In genomic region chr17:29388937-29389336, GRCh38 we compare ENCODE assay signal across 17 cellular contexts. TPM values are rescaled to one million over a fixed set of nuclear protein-coding genes. Genes with fewer than 3 reads are reported as not detected.
DNase-seq lines count a peak whose midpoint lies in the region; ATAC-seq and TF ChIP-seq lines count a peak whose summit lies in the region.
"Had no signal": no experiment of that assay in that cellular context is flagged by ENCODE, and none has a peak within 500 bp of the region (broad histone marks: within the 10 kb centered on the region; RNA-seq: fewer than 3 reads in every experiment).

No MANE protein-coding gene starts in this region.

- TF ChIP-seq CTCF in tibial nerve (IDR thresholded peaks at IDR 0.05) = no peak

- TF ChIP-seq EP300 in tibial nerve (IDR thresholded peaks at IDR 0.05) = no peak

- no peak overlapping the region for H3K4me3 ChIP-seq in BLaER1
- H3K4me3 ChIP-seq in CD8-positive, alpha-beta memory T cell (ENCODE audit: low read length) = no peak overlapping the region
- no peak overlapping the region for H3K4me3 ChIP-seq in tibial nerve

- WGBS in tibial nerve, 2 donors = 85 to 90% methylated on average over 9 of the region's 9 CpGs

- H3K4me1 Mint-ChIP-seq in CD8-positive, alpha-beta memory T cell = peaks cover 30 to 35% (median 34%) of the 10 kb centered on the region in 3 donors
- peaks cover 35% of the 10 kb centered on the region for H3K4me1 Mint-ChIP-seq in activated CD4-positive, alpha-beta memory T cell treated with anti-CD3 and anti-CD28 coated beads, Interleukin-2, amount 10 ng/mL, durations not matched to agents 7 days and 5 days
- H3K4me1 Mint-ChIP-seq in naive B cell = peaks cover 28 to 38% (median 38%) of the 10 kb centered on the region in 3 donors

- POLR2A ChIA-PET in CD8-positive, alpha-beta memory T cell (lab: Charles Lee) = no interaction called here
- POLR2A ChIA-PET in activated CD4-positive, alpha-beta memory T cell treated with anti-CD3 and anti-CD28 coated beads, Interleukin-2, amount 10 ng/mL, durations not matched to agents 7 days and 5 days (lab: Charles Lee) = no interaction called here

- no peak for TF ChIP-seq POLR2A in tibial nerve (IDR thresholded peaks at IDR 0.05)

- H3K9ac ChIP-seq in BLaER1 = no peak overlapping the region

- CTCF ChIA-PET in CD8-positive, alpha-beta memory T cell (lab: Charles Lee) = interaction anchor here (0.7 kb wide), 1 partner anchor 241 kb away, joined by 3 read pairs; no protein-coding TSS in a partner anchor
- CTCF ChIA-PET in activated CD4-positive, alpha-beta memory T cell treated with anti-CD3 and anti-CD28 coated beads, Interleukin-2, amount 10 ng/mL, durations not matched to agents 7 days and 5 days (lab: Charles Lee) = interaction anchor here (2.6 kb wide), 1 partner anchor 19 kb away, joined by 10 read pairs; no protein-coding TSS in a partner anchor

- H3K27me3 ChIP-seq in BLaER1 (no peaks in the 10 kb centered on the region), tibial nerve (no peaks in the 10 kb centered on the region)
- H3K27me3 ChIP-seq in CD8-positive, alpha-beta memory T cell (ENCODE audit: insufficient read depth, low read length, poor library complexity, severe bottlenecking) = no peaks in the 10 kb centered on the region
- H3K27me3 ChIP-seq: body of pancreas, right atrium auricular region, suprapubic skin had no signal

- H3K36me3 ChIP-seq in BLaER1 = no peaks in the 10 kb centered on the region
- no peaks in the 10 kb centered on the region for H3K36me3 ChIP-seq in CD8-positive, alpha-beta memory T cell (ENCODE audit: insufficient read depth, low read length)
- H3K36me3 ChIP-seq in tibial nerve = no peaks in the 10 kb centered on the region
- H3K36me3 ChIP-seq: lower lobe of right lung, right atrium auricular region, suprapubic skin had no signal

- H3K4me3 Mint-ChIP-seq in CD8-positive, alpha-beta memory T cell = peak overlapping the region in 6 of 7 donors; percentile 62 to 97 (median 74)
- H3K4me3 Mint-ChIP-seq in activated CD4-positive, alpha-beta memory T cell treated with anti-CD3 and anti-CD28 coated beads, Interleukin-2, amount 10 ng/mL, durations not matched to agents 7 days and 5 days = peak overlapping the region; percentile 51
- H3K4me3 Mint-ChIP-seq in naive B cell = peak overlapping the region; percentile 31 to 98 (median 76)

- H3K9me3 Mint-ChIP-seq in CD8-positive, alpha-beta memory T cell = no peaks in the 10 kb centered on the region
- H3K9me3 Mint-ChIP-seq in activated CD4-positive, alpha-beta memory T cell treated with anti-CD3 and anti-CD28 coated beads, Interleukin-2, amount 10 ng/mL, durations not matched to agents 7 days and 5 days = no peaks in the 10 kb centered on the region
- no peaks in the 10 kb centered on the region for H3K9me3 Mint-ChIP-seq in naive B cell

- peaks cover 27% of the 10 kb centered on the region for H3K4me1 ChIP-seq in BLaER1
- peaks cover 32% of the 10 kb centered on the region for H3K4me1 ChIP-seq in CD8-positive, alpha-beta memory T cell (ENCODE audit: insufficient read depth, low read length)
- H3K4me1 ChIP-seq in tibial nerve = peaks cover 0 to 33% (median 21%) of the 10 kb centered on the region in 4 donors

- H3K36me3 Mint-ChIP-seq in CD8-positive, alpha-beta memory T cell = peaks cover 0 to 12% (median 3%) of the 10 kb centered on the region in 3 donors
- peaks cover 20% of the 10 kb centered on the region for H3K36me3 Mint-ChIP-seq in activated CD4-positive, alpha-beta memory T cell treated with anti-CD3 and anti-CD28 coated beads, Interleukin-2, amount 10 ng/mL, durations not matched to agents 7 days and 5 days (ENCODE audit: low read depth)
- H3K36me3 Mint-ChIP-seq in naive B cell = no peaks in the 10 kb centered on the region

- 0 out of 2 replicates have a peak overlapping the region, but pooled peaks have one; percentile 92 for H3K4me2 ChIP-seq in BLaER1

- ATAC-seq in naive B cell (ENCODE audit: low read depth in 2 of 2) (no peak), HG03442 (IDR thresholded peaks at IDR 0.05; ENCODE audit: unreplicated experiment) (no peak), GM21529 (IDR thresholded peaks at IDR 0.05; ENCODE audit: unreplicated experiment) (no peak)
- ATAC-seq: body of pancreas, lower lobe of right lung had no signal

- no peak for DNase-seq in CD8-positive, alpha-beta memory T cell
- no peak for DNase-seq in activated CD4-positive, alpha-beta memory T cell treated with anti-CD3 and anti-CD28 coated beads, Interleukin-2, amount 10 ng/mL, durations not matched to agents 7 days and 5 days
- no peak for DNase-seq in naive B cell
- DNase-seq in tibial nerve (ENCODE audit: low spot score in 2 of 2) = no peak
- DNase-seq: activated effector memory CD4-positive, alpha-beta T cell treated with anti-CD3 and anti-CD28 coated beads, Interleukin-2, amount 50 U/mL, for 16 hours; body of pancreas; dermis blood vessel endothelial cell; erythroblast; IMR-90; lower lobe of right lung; NCI-H1048; NCI-H524 treated with DMSO at 0.1 percent for 48 hours had no signal

- no peaks in the 10 kb centered on the region for H3K9me3 ChIP-seq in BLaER1
- no peaks in the 10 kb centered on the region for H3K9me3 ChIP-seq in CD8-positive, alpha-beta memory T cell (ENCODE audit: low read length)
- no peaks in the 10 kb centered on the region for H3K9me3 ChIP-seq in tibial nerve
- H3K9me3 ChIP-seq: body of pancreas, lower lobe of right lung, right atrium auricular region, suprapubic skin had no signal

- H3K27ac Mint-ChIP-seq in CD8-positive, alpha-beta memory T cell = peak overlapping the region in 3 of 8 donors; percentile 60 to 75 (median 72)
- no peak overlapping the region for H3K27ac Mint-ChIP-seq in activated CD4-positive, alpha-beta memory T cell treated with anti-CD3 and anti-CD28 coated beads, Interleukin-2, amount 10 ng/mL, durations not matched to agents 7 days and 5 days
- peak overlapping the region in 2 of 6 donors; percentile 79 to 94 for H3K27ac Mint-ChIP-seq in naive B cell

- no peaks in the 10 kb centered on the region for H3K27me3 Mint-ChIP-seq in CD8-positive, alpha-beta memory T cell
- no peaks in the 10 kb centered on the region for H3K27me3 Mint-ChIP-seq in activated CD4-positive, alpha-beta memory T cell treated with anti-CD3 and anti-CD28 coated beads, Interleukin-2, amount 10 ng/mL, durations not matched to agents 7 days and 5 days
- H3K27me3 Mint-ChIP-seq in naive B cell = no peaks in the 10 kb centered on the region

- H4K20me1 ChIP-seq in BLaER1 = peaks cover 26% of the 10 kb centered on the region

- H3K27ac ChIP-seq in BLaER1 (no peak overlapping the region), tibial nerve (no peak overlapping the region)
- H3K27ac ChIP-seq in CD8-positive, alpha-beta memory T cell (ENCODE audit: low read depth, low read length) = no peak overlapping the region

RNA-seq across cellular contexts. Expression of gene TAOK1, which starts 1.2 kb away (rescaled TPM):
- 10 to 100 TPM; 41.9 to 42.1 TPM for total RNA-seq in CD8-positive, alpha-beta memory T cell
- polyA plus RNA-seq in CD8-positive, alpha-beta memory T cell = 3.8 TPM
- total RNA-seq in activated CD4-positive, alpha-beta memory T cell treated with anti-CD3 and anti-CD28 coated beads, Interleukin-2, amount 10 ng/mL, durations not matched to agents 7 days and 5 days = 10 to 100 TPM; 50.0 to 51.0 TPM
- 1 to 10 TPM in 5 of 6 donors, under 1 TPM in 1; 0.06 to 6.9 (median 3.8) TPM for polyA plus RNA-seq in naive B cell (ENCODE audit: low read depth in 6 of 6)
- total RNA-seq in tibial nerve = 10 to 100 TPM; 63.0 to 86.1 (median 73.7) TPM
